ENCODE assay signal across 18 cellular contexts in genomic region chr18:21634588-21635199, GRCh38.
"Had no signal": no experiment of that assay in that cellular context is flagged by ENCODE, and none has a peak within 500 bp of the region (broad histone marks: within the 10 kb centered on the region; RNA-seq: fewer than 3 reads in every experiment).

No MANE protein-coding gene starts in this region.

- ATAC-seq: activated CD8-positive, alpha-beta memory T cell treated with anti-CD3 and anti-CD28 coated beads, Interleukin-2, amount 10 ng/mL, durations not matched to agents 7 days and 5 days; activated naive CD4-positive, alpha-beta T cell treated with anti-CD3 and anti-CD28 coated beads, Interleukin-2, amount 50 U/mL, for 72 hours; activated T-cell treated with anti-CD3 and anti-CD28 coated beads, Interleukin-2, amount 50 U/mL, for 4 hours; pancreas had no signal

- H3K4me3 ChIP-seq: colonic mucosa, esophagus squamous epithelium, pancreas, skin epidermis, transverse colon had no signal

- DNase-seq: activated CD4-positive, CD25-positive, alpha-beta regulatory T cell; activated CD8-positive, alpha-beta memory T cell treated with anti-CD3 and anti-CD28 coated beads, Interleukin-2, amount 10 ng/mL, durations not matched to agents 7 days and 5 days; activated effector memory CD4-positive, alpha-beta T cell treated with anti-CD3 and anti-CD28 coated beads, Interleukin-2, amount 50 U/mL, for 16 hours; activated T-cell treated with anti-CD3 and anti-CD28 coated beads, Interleukin-2, amount 50 U/mL, for 4 hours; colonic mucosa; esophagus squamous epithelium; glutamatergic neuron; hypothalamus; kidney glomerular epithelial cell; pancreas; stimulated activated CD4-positive, alpha-beta T cell treated with anti-CD3 and anti-CD28 coated beads, Interleukin-15, amount 100 ng/mL, for 24 hours; stimulated activated CD4-positive, alpha-beta T cell treated with anti-CD3 and anti-CD28 coated beads, Interleukin-4, amount 100 ng/mL, for 1 hour; stimulated activated naive CD4-positive, alpha-beta T cell treated with Interleukin-2 at 50 U/mL for 16 hours; substantia nigra; transverse colon had no signal

- H3K27me3 ChIP-seq: colonic mucosa, esophagus squamous epithelium, pancreas, transverse colon had no signal

- H3K27ac ChIP-seq: colonic mucosa, esophagus squamous epithelium, pancreas, skin epidermis, transverse colon had no signal

- H3K4me1 ChIP-seq: colonic mucosa, esophagus squamous epithelium, pancreas had no signal

- H3K9me3 ChIP-seq: colonic mucosa, esophagus squamous epithelium, pancreas, transverse colon had no signal

- H3K27me3 Mint-ChIP-seq: activated CD8-positive, alpha-beta memory T cell treated with anti-CD3 and anti-CD28 coated beads, Interleukin-2, amount 10 ng/mL, durations not matched to agents 7 days and 5 days had no signal

- H3K9me3 Mint-ChIP-seq: activated naive CD4-positive, alpha-beta T cell treated with anti-CD3 and anti-CD28 coated beads, Interleukin-2, amount 50 U/mL, for 72 hours; activated T-cell treated with anti-CD3 and anti-CD28 coated beads, Interleukin-2, amount 50 U/mL, for 4 hours; mesothelial cell of epicardium had no signal

- H3K4me3 Mint-ChIP-seq: activated CD8-positive, alpha-beta memory T cell treated with anti-CD3 and anti-CD28 coated beads, Interleukin-2, amount 10 ng/mL, durations not matched to agents 7 days and 5 days; activated T-cell treated with anti-CD3 and anti-CD28 coated beads, Interleukin-2, amount 50 U/mL, for 4 hours; mesothelial cell of epicardium had no signal

- FAIRE-seq: pancreas had no signal

- H3K4me1 Mint-ChIP-seq: activated CD8-positive, alpha-beta memory T cell treated with anti-CD3 and anti-CD28 coated beads, Interleukin-2, amount 10 ng/mL, durations not matched to agents 7 days and 5 days; mesothelial cell of epicardium had no signal

- H3K27ac Mint-ChIP-seq: activated CD8-positive, alpha-beta memory T cell treated with anti-CD3 and anti-CD28 coated beads, Interleukin-2, amount 10 ng/mL, durations not matched to agents 7 days and 5 days; mesothelial cell of epicardium had no signal
